Comparison of ENCODE assay signal across 1 cellular context in the genomic region with DNA sequence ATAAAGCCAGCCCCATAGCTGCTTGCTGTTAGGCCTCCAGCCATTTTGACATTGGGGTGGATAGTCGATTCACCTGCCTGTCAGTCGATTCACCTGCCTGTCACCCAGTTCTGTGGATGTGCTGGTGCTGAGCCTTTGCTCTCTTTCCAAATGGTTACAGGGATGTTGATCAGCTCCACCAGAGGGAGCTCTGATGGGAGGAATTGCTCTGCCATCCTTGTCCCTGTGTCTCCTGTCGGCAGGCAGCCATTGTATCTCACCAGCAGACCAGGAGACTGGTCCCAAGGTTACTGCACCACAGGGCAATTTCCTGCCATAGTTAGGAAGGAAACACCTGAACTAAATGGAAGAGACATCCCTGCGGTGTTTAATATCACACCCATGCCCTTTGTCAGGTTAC.
TF ChIP-seq lines count a peak whose summit lies in the region.

No MANE protein-coding gene starts in this region.

TF ChIP-seq in H1, 55 proteins besides CTCF, POLR2A, EP300 and RAD21:
- TF ChIP-seq YY1 (IDR thresholded peaks at IDR 0.05; ENCODE audit: low read depth, low read length) (peak; percentile 88), SIN3A (conservative IDR thresholded peaks at IDR 0.05 in 1 of 2, IDR thresholded peaks at IDR 0.05 in 1 of 2; ENCODE audit: low read depth in 1 of 2, low read length in 2 of 2) (peak in 1 of 2 experiments; percentile 81; a peak in 1 of 4 replicates), EGR1 (IDR thresholded peaks at IDR 0.05; ENCODE audit: borderline replicate concordance, low read depth, low read length) (no peak), JUND (IDR thresholded peaks at IDR 0.05; ENCODE audit: low read length) (no peak), TCF12 (IDR thresholded peaks at IDR 0.05; ENCODE audit: low read depth, low read length) (no peak)
- TF ChIP-seq, protein P1, sequence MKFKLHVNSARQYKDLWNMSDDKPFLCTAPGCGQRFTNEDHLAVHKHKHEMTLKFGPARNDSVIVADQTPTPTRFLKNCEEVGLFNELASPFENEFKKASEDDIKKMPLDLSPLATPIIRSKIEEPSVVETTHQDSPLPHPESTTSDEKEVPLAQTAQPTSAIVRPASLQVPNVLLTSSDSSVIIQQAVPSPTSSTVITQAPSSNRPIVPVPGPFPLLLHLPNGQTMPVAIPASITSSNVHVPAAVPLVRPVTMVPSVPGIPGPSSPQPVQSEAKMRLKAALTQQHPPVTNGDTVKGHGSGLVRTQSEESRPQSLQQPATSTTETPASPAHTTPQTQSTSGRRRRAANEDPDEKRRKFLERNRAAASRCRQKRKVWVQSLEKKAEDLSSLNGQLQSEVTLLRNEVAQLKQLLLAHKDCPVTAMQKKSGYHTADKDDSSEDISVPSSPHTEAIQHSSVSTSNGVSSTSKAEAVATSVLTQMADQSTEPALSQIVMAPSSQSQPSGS (IDR thresholded peaks at IDR 0.05; ENCODE audit: low read length): no peak
